ENCODE assay signal across 34 cellular contexts in the genomic region with DNA sequence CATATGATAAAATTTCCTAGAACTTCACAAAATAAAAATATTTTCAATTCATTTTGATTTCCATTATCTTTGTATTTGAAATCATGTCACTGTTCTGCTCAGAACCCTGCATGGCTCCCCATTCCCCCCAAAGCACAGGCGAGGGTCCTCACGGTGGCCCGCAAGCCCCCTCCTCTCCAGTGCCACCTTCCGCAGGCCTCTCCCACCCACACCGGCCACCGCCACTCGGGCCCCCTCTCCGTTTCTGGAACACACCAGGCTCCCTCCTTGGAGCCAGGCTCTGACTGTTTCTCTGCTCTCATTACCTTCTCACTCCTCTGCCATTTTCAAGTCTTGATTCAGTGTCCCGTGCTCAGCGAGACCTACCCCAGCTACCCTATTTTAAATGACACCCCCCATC.
"Had no signal": no experiment of that assay in that cellular context is flagged by ENCODE, and none has a peak within 500 bp of the region (broad histone marks: within the 10 kb centered on the region; RNA-seq: fewer than 3 reads in every experiment).

No MANE protein-coding gene starts in this region.

- H3K9me3 Mint-ChIP-seq: activated B cell treated with CpG ODN at 0.5 μM for 24 hours; activated naive CD4-positive, alpha-beta T cell treated with anti-CD3 and anti-CD28 coated beads, Interleukin-2, amount 10 ng/mL, durations not matched to agents 7 days and 5 days; activated naive CD4-positive, alpha-beta T cell treated with anti-CD3 and anti-CD28 coated beads, Interleukin-2, amount 50 U/mL, for 72 hours; activated naive CD8-positive, alpha-beta T cell treated with anti-CD3 and anti-CD28 coated beads, Interleukin-2, amount 10 ng/mL, durations not matched to agents 7 days and 5 days; activated T-cell treated with anti-CD3 and anti-CD28 coated beads, Interleukin-2, amount 50 U/mL, for 4 hours; activated T-helper 17 cell treated with anti-CD3 and anti-CD28 coated beads, Interleukin-2, amount 50 U/mL, for 72 hours; brain; dendritic cell treated with granulocyte-macrophage colony-stimulating factor and Interleukin-4, amounts not matched to agents 40 ng/mL and 50 ng/mL, for 4 days; endodermal cell; T-helper 2 cell treated with Interferon-gamma antibody and Interleukin-4, amounts not matched to agents 5 μg/mL and 100 μg/mL, for 36 hours had no signal

- H3K27ac Mint-ChIP-seq: activated B cell treated with CpG ODN at 0.5 μM for 24 hours; activated CD8-positive, alpha-beta T cell treated with anti-CD3 and anti-CD28 coated beads, Interleukin-2, amount 10 ng/mL, durations not matched to agents 7 days and 5 days; activated naive CD4-positive, alpha-beta T cell treated with anti-CD3 and anti-CD28 coated beads, Interleukin-2, amount 10 ng/mL, durations not matched to agents 7 days and 5 days; activated naive CD4-positive, alpha-beta T cell treated with anti-CD3 and anti-CD28 coated beads, Interleukin-2, amount 50 U/mL, for 72 hours; activated naive CD8-positive, alpha-beta T cell treated with anti-CD3 and anti-CD28 coated beads, Interleukin-2, amount 10 ng/mL, durations not matched to agents 7 days and 5 days; activated T-helper 17 cell treated with anti-CD3 and anti-CD28 coated beads, Interleukin-2, amount 50 U/mL, for 72 hours; brain; dendritic cell treated with granulocyte-macrophage colony-stimulating factor and Interleukin-4, amounts not matched to agents 40 ng/mL and 50 ng/mL, for 4 days; endodermal cell; T-helper 17 cell; T-helper 2 cell treated with Interferon-gamma antibody and Interleukin-4, amounts not matched to agents 5 μg/mL and 100 μg/mL, for 36 hours had no signal

- H3K27me3 ChIP-seq: ascending aorta, breast epithelium, cardiac muscle cell, dorsolateral prefrontal cortex, esophagus muscularis mucosa, foreskin keratinocyte, gastrocnemius medialis, heart left ventricle had no signal

- DNase-seq: activated B cell treated with CpG ODN at 0.5 μM for 24 hours; activated CD4-positive, alpha-beta T cell treated with anti-CD3 and anti-CD28 coated beads for 48 hours; activated CD4-positive, alpha-beta T cell treated with anti-CD3 and anti-CD28 coated beads, Interleukin-2, amount 50 U/mL, for 1 hour; activated CD4-positive, alpha-beta T cell treated with anti-CD3 and anti-CD28 coated beads, Interleukin-2, amount 50 U/mL, for 48 hours; activated CD8-positive, alpha-beta T cell treated with anti-CD3 and anti-CD28 coated beads, Interleukin-2, amount 10 ng/mL, durations not matched to agents 7 days and 5 days; activated gamma-delta T cell; activated naive CD4-positive, alpha-beta T cell; activated naive CD4-positive, alpha-beta T cell treated with anti-CD3 and anti-CD28 coated beads, Interleukin-2, amount 10 ng/mL, durations not matched to agents 7 days and 5 days; activated naive CD8-positive, alpha-beta T cell treated with anti-CD3 and anti-CD28 coated beads, Interleukin-2, amount 10 ng/mL, durations not matched to agents 7 days and 5 days; activated T-cell treated with anti-CD3 and anti-CD28 coated beads, Interleukin-2, amount 50 U/mL, for 4 hours; central memory CD4-positive, alpha-beta T cell; dorsolateral prefrontal cortex; effector memory CD4-positive, alpha-beta T cell; erythroblast; foreskin keratinocyte; gastrocnemius medialis; glutamatergic neuron; heart left ventricle; T-helper 1 cell; T-helper 17 cell; T1000; WERI-Rb-1 had no signal

- ATAC-seq: activated CD4-positive, CD25-positive, alpha-beta regulatory T cell treated with anti-CD3 and anti-CD28 coated beads, Interleukin-2, amount 50 U/mL, for 24 hours; activated CD8-positive, alpha-beta T cell treated with anti-CD3 and anti-CD28 coated beads, Interleukin-2, amount 10 ng/mL, durations not matched to agents 7 days and 5 days; activated naive CD4-positive, alpha-beta T cell treated with anti-CD3 and anti-CD28 coated beads, Interleukin-2, amount 50 U/mL, for 72 hours; activated T-cell treated with anti-CD3 and anti-CD28 coated beads, Interleukin-2, amount 50 U/mL, for 4 hours; activated T-helper 17 cell treated with anti-CD3 and anti-CD28 coated beads, Interleukin-2, amount 50 U/mL, for 72 hours; foreskin keratinocyte; gastrocnemius medialis; heart left ventricle; T-helper 17 cell had no signal

- H3K4me1 ChIP-seq: ascending aorta, breast epithelium, esophagus muscularis mucosa, foreskin keratinocyte, gastrocnemius medialis had no signal

- H3K4me3 ChIP-seq: ascending aorta, breast epithelium, cardiac muscle cell, coronary artery, dorsolateral prefrontal cortex, esophagus muscularis mucosa, gastrocnemius medialis, heart left ventricle had no signal

- H3K27ac ChIP-seq: ascending aorta, breast epithelium, cardiac muscle cell, coronary artery, dorsolateral prefrontal cortex, esophagus muscularis mucosa, foreskin keratinocyte, gastrocnemius medialis, heart left ventricle, WERI-Rb-1 had no signal

- H3K27me3 Mint-ChIP-seq: activated B cell treated with CpG ODN at 0.5 μM for 24 hours; activated T-helper 17 cell treated with anti-CD3 and anti-CD28 coated beads, Interleukin-2, amount 50 U/mL, for 72 hours; brain; dendritic cell treated with granulocyte-macrophage colony-stimulating factor and Interleukin-4, amounts not matched to agents 40 ng/mL and 50 ng/mL, for 4 days had no signal

- H3K36me3 ChIP-seq: breast epithelium, cardiac muscle cell, gastrocnemius medialis had no signal

- H3K4me1 Mint-ChIP-seq: activated B cell treated with CpG ODN at 0.5 μM for 24 hours; activated naive CD4-positive, alpha-beta T cell treated with anti-CD3 and anti-CD28 coated beads, Interleukin-2, amount 10 ng/mL, durations not matched to agents 7 days and 5 days; activated naive CD8-positive, alpha-beta T cell treated with anti-CD3 and anti-CD28 coated beads, Interleukin-2, amount 10 ng/mL, durations not matched to agents 7 days and 5 days; activated T-helper 17 cell treated with anti-CD3 and anti-CD28 coated beads, Interleukin-2, amount 50 U/mL, for 72 hours; brain; endodermal cell; T-helper 17 cell had no signal

- H3K4me3 Mint-ChIP-seq: activated B cell treated with CpG ODN at 0.5 μM for 24 hours; activated CD8-positive, alpha-beta T cell treated with anti-CD3 and anti-CD28 coated beads, Interleukin-2, amount 10 ng/mL, durations not matched to agents 7 days and 5 days; activated naive CD4-positive, alpha-beta T cell treated with anti-CD3 and anti-CD28 coated beads, Interleukin-2, amount 10 ng/mL, durations not matched to agents 7 days and 5 days; activated naive CD8-positive, alpha-beta T cell treated with anti-CD3 and anti-CD28 coated beads, Interleukin-2, amount 10 ng/mL, durations not matched to agents 7 days and 5 days; activated T-cell treated with anti-CD3 and anti-CD28 coated beads, Interleukin-2, amount 50 U/mL, for 4 hours; activated T-helper 17 cell treated with anti-CD3 and anti-CD28 coated beads, Interleukin-2, amount 50 U/mL, for 72 hours; brain; dendritic cell treated with granulocyte-macrophage colony-stimulating factor and Interleukin-4, amounts not matched to agents 40 ng/mL and 50 ng/mL, for 4 days; endodermal cell; T-helper 2 cell treated with Interferon-gamma antibody and Interleukin-4, amounts not matched to agents 5 μg/mL and 100 μg/mL, for 36 hours had no signal

- H3K9me3 ChIP-seq: ascending aorta, breast epithelium, esophagus muscularis mucosa, gastrocnemius medialis, heart left ventricle had no signal

- H3K36me3 Mint-ChIP-seq: activated naive CD4-positive, alpha-beta T cell treated with anti-CD3 and anti-CD28 coated beads, Interleukin-2, amount 10 ng/mL, durations not matched to agents 7 days and 5 days; activated naive CD4-positive, alpha-beta T cell treated with anti-CD3 and anti-CD28 coated beads, Interleukin-2, amount 50 U/mL, for 72 hours; activated naive CD8-positive, alpha-beta T cell treated with anti-CD3 and anti-CD28 coated beads, Interleukin-2, amount 10 ng/mL, durations not matched to agents 7 days and 5 days had no signal
